In the genomic region with DNA sequence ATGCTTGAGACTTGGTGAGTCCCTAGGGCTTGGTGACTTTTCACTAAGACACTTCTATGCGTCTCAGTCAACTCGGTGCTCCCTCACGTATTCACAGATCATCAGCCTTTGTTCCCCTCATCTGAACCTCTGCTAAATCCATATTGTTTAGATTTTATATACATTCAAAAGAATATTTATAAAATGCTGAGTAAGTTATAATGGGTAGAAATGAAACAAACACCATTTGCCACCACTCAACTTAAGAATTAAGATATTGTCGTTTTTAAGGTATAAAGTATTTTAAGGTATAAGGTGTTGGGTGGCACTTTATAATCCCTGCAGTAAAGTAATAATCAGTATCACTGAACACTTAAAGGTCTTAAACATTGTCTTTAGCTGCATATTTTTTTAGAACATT, we compare ENCODE assay signal across 19 cellular contexts.
DNase-seq lines count a peak whose midpoint lies in the region; ATAC-seq, FAIRE-seq and TF ChIP-seq lines count a peak whose summit lies in the region.
"Had no signal": no experiment of that assay in that cellular context is flagged by ENCODE, and none has a peak within 500 bp of the region (broad histone marks: within the 10 kb centered on the region; RNA-seq: fewer than 3 reads in every experiment).

No MANE protein-coding gene starts in this region.

- no peaks in the 10 kb centered on the region for H3K9me3 Mint-ChIP-seq in endodermal cell
- H3K9me3 Mint-ChIP-seq: CD4-positive, CD25-positive, alpha-beta regulatory T cell; CD8-positive, alpha-beta T cell; H9 had no signal

- no peaks in the 10 kb centered on the region for H3K4me1 ChIP-seq in A549
- no peaks in the 10 kb centered on the region for H3K4me1 ChIP-seq in IMR-90 (ENCODE audit: control insufficient read depth, insufficient read depth, low read length)
- no peaks in the 10 kb centered on the region for H3K4me1 ChIP-seq in endodermal cell (ENCODE audit: control insufficient read depth, insufficient read depth, low read length)
- H3K4me1 ChIP-seq: BLaER1, Caco-2 had no signal

- no peak overlapping the region for H3K27ac ChIP-seq in A549
- no peak overlapping the region for H3K27ac ChIP-seq in IMR-90 (ENCODE audit: insufficient read depth, low read length)
- no peak overlapping the region for H3K27ac ChIP-seq in endodermal cell (ENCODE audit: low read depth, low read length)
- no peak overlapping the region for H3K27ac ChIP-seq in dorsolateral prefrontal cortex
- H3K27ac ChIP-seq: BLaER1, C4-2B, GM23248 had no signal

- no peaks in the 10 kb centered on the region for H3K27me3 ChIP-seq in IMR-90 (ENCODE audit: control insufficient read depth, insufficient read depth, low read length)
- H3K27me3 ChIP-seq in endodermal cell (ENCODE audit: control insufficient read depth, insufficient read depth, low read length, poor library complexity, severe bottlenecking), result no peaks in the 10 kb centered on the region
- no peaks in the 10 kb centered on the region for H3K27me3 ChIP-seq in dorsolateral prefrontal cortex
- H3K27me3 ChIP-seq: BLaER1 had no signal

- intact Hi-C loops in IMR-90 (cut with micrococcal nuclease), result no loop called here
- intact Hi-C loops in dorsolateral prefrontal cortex (cut with DNase I), result no loop called here

- H2AK5ac ChIP-seq in IMR-90 (ENCODE audit: low read depth, low read length), result no peak overlapping the region

- H3K4me3 Mint-ChIP-seq in endodermal cell, result no peak overlapping the region
- H3K4me3 Mint-ChIP-seq: B cell; CD4-positive, CD25-positive, alpha-beta regulatory T cell; CD8-positive, alpha-beta T cell; H9 had no signal

- no peak overlapping the region for H3K4ac ChIP-seq in IMR-90 (ENCODE audit: low read depth, low read length)

- H4K91ac ChIP-seq in IMR-90 (ENCODE audit: insufficient read depth, low read depth, low read length), result no peak overlapping the region

- dilution Hi-C loops in IMR-90 (cut with HindIII; ENCODE audit: low sequenced_read_pairs, unreplicated experiment), result no loop called here

- TF ChIP-seq CTCF in A549 (IDR thresholded peaks at IDR 0.05) (no peak), IMR-90 (conservative IDR thresholded peaks at IDR 0.05; ENCODE audit: low read depth, low read length) (no peak), endodermal cell (conservative IDR thresholded peaks at IDR 0.05) (no peak), dorsolateral prefrontal cortex (IDR thresholded peaks at IDR 0.05 in 54 of 56, conservative IDR thresholded peaks at IDR 0.05 in 2 of 56; ENCODE audit: low read depth in 1 of 56, partially characterized antibody in 56 of 56) (no peak)

- H3K9me1 ChIP-seq in IMR-90 (ENCODE audit: insufficient read depth, low read length), result peaks cover 4% of the 10 kb centered on the region

- H3K36me3 Mint-ChIP-seq in endodermal cell (ENCODE audit: low read depth), result peaks cover 19% of the 10 kb centered on the region

- H2BK5ac ChIP-seq in IMR-90 (ENCODE audit: low read depth, low read length, poor library complexity, severe bottlenecking), result no peak overlapping the region

- 91% methylated on average over 4 of the region's 4 CpGs for WGBS in A549 (ENCODE audit: missing lambda C conversion rate)
- WGBS in IMR-90 (ENCODE audit: extremely low coverage in 2 of 2, insufficient read length in 1 of 2), 2 experiments, result no CpG with 5 or more reads among the region's 4 CpGs
- 97% methylated on average over 4 of the region's 4 CpGs; no CpG with 5 or more reads in 1 of the 2 experiments for WGBS in endodermal cell (ENCODE audit: insufficient coverage in 1 of 2, insufficient read length in 1 of 2), 2 experiments

- peak overlapping the region; percentile 14 for H3K27ac Mint-ChIP-seq in endodermal cell
- H3K27ac Mint-ChIP-seq: B cell; CD8-positive, alpha-beta T cell had no signal

- H3K4me2 ChIP-seq in A549, result no peak overlapping the region
- no peak overlapping the region for H3K4me2 ChIP-seq in IMR-90 (ENCODE audit: low read depth, low read length)
- H3K4me2 ChIP-seq: BLaER1 had no signal

- no peak overlapping the region for H3K56ac ChIP-seq in IMR-90 (ENCODE audit: extremely low read depth, insufficient read depth, low read length)

- no peaks in the 10 kb centered on the region for H3K79me1 ChIP-seq in IMR-90 (ENCODE audit: low read depth in 1 of 2, low read length in 2 of 2)

- H3K27me3 Mint-ChIP-seq in endodermal cell (ENCODE audit: insufficient read depth), result no peaks in the 10 kb centered on the region
- H3K27me3 Mint-ChIP-seq: B cell; CD4-positive, CD25-positive, alpha-beta regulatory T cell had no signal

- TF ChIP-seq POLR2A in A549 (IDR thresholded peaks at IDR 0.05; ENCODE audit: low read length) (no peak), IMR-90 (IDR thresholded peaks at IDR 0.05; ENCODE audit: low read depth, low read length) (no peak)

- H3K4me3 ChIP-seq in A549 (no peak overlapping the region), IMR-90 (ENCODE audit: insufficient read depth, low read depth, low read length) (no peak overlapping the region), endodermal cell (ENCODE audit: low read length) (no peak overlapping the region), dorsolateral prefrontal cortex (no peak overlapping the region)
- H3K4me3 ChIP-seq: BLaER1, GM23248 had no signal

- H3K4me1 Mint-ChIP-seq in endodermal cell, result no peaks in the 10 kb centered on the region
- H3K4me1 Mint-ChIP-seq: CD4-positive, CD25-positive, alpha-beta regulatory T cell; H9 had no signal

- CTCF ChIA-PET in A549 (lab: Yijun Ruan, JAX) (interaction anchor here (0.9 to 2.3 kb wide), 2 partner anchors 216 to 222 kb away, joined by 3 to 5 read pairs; a partner anchor contains a TSS), IMR-90 (lab: Yijun Ruan, JAX) (interaction anchor here (0.8 kb wide), 1 partner anchor 16 kb away, joined by 3 read pairs; no protein-coding TSS in a partner anchor)

- no peak for DNase-seq in A549 (ENCODE audit: low read depth in 1 of 2, low spot score in 1 of 2)
- no peak for DNase-seq in IMR-90
- DNase-seq in endodermal cell, result no peak
- no peak for DNase-seq in GOT3 (lab: John Stamatoyannopoulos, UW)
- DNase-seq in NCI-H1092 treated with DMSO at 0.1 percent for 48 hours (lab: John Stamatoyannopoulos, UW), result no peak
- no peak for DNase-seq in dorsolateral prefrontal cortex
- DNase-seq: Caco-2; CD4-positive, CD25-positive, alpha-beta regulatory T cell; CD8-positive, alpha-beta T cell; DMS153; DND-41; GM23248; H9 had no signal

- H3K9ac ChIP-seq in IMR-90 (ENCODE audit: low read depth, low read length) (no peak overlapping the region), endodermal cell (ENCODE audit: extremely low read depth, low read length, poor library complexity, severe bottlenecking) (no peak overlapping the region)
- H3K9ac ChIP-seq: BLaER1, GM23248 had no signal

- no peak overlapping the region for H2BK20ac ChIP-seq in IMR-90 (ENCODE audit: low read depth, low read length)

- no peak overlapping the region for H2BK120ac ChIP-seq in IMR-90 (ENCODE audit: low read depth, low read length)

- no peak for ATAC-seq in A549
- no peak for ATAC-seq in IMR-90 (ENCODE audit: low read depth)
- ATAC-seq: CD8-positive, alpha-beta T cell; HCT116 had no signal

- no peak overlapping the region for H4K8ac ChIP-seq in IMR-90 (ENCODE audit: low read depth in 2 of 2, low read length in 2 of 2)

- POLR2A ChIA-PET in A549 (lab: Yijun Ruan, JAX) (no interaction called here), IMR-90 (lab: Charles Lee; ENCODE audit: unreplicated experiment) (no interaction called here)

- no peak for TF ChIP-seq EP300 in A549 (IDR thresholded peaks at IDR 0.05)

- no peak for TF ChIP-seq RAD21 in A549 (conservative IDR thresholded peaks at IDR 0.05 in 1 of 2, IDR thresholded peaks at IDR 0.05 in 1 of 2)
- no peak for TF ChIP-seq RAD21 in IMR-90 (IDR thresholded peaks at IDR 0.05; ENCODE audit: low read length)

- peaks cover 3% of the 10 kb centered on the region for H3K36me3 ChIP-seq in IMR-90 (ENCODE audit: control insufficient read depth, insufficient read depth, low read length)
- H3K36me3 ChIP-seq in endodermal cell (ENCODE audit: control insufficient read depth, insufficient read depth, low read length), result peaks cover 39% of the 10 kb centered on the region

- H2AFZ ChIP-seq in IMR-90 (replicated peaks; ENCODE audit: low read length, poor library complexity), result no peak overlapping the region
- H2AFZ ChIP-seq: GM23248 had no signal

- in situ Hi-C loops in IMR-90 (cut with MboI; ENCODE audit: low sequenced_read_pairs), result no loop called here

- no peak overlapping the region for H4K5ac ChIP-seq in IMR-90 (ENCODE audit: low read depth, low read length)

- H3K23ac ChIP-seq in IMR-90 (ENCODE audit: low read depth, low read length), result no peak overlapping the region

- no peak overlapping the region for H3K18ac ChIP-seq in IMR-90 (ENCODE audit: low read depth, low read length)

- H2AK9ac ChIP-seq in IMR-90 (replicated peaks; ENCODE audit: low read depth, low read length, poor library complexity), result no peak overlapping the region

- H3K9me3 ChIP-seq in A549, result no peaks in the 10 kb centered on the region
- no peaks in the 10 kb centered on the region for H3K9me3 ChIP-seq in IMR-90 (ENCODE audit: control insufficient read depth, insufficient read depth, low read length)
- no peaks in the 10 kb centered on the region for H3K9me3 ChIP-seq in endodermal cell (ENCODE audit: control insufficient read depth, low read length)
- H3K9me3 ChIP-seq: BLaER1, Caco-2 had no signal

- BruUV-seq in IMR-90 (replicated peaks; lab: Mats Ljungman, UMichigan), result no TSS peak

- H2BK15ac ChIP-seq in IMR-90 (ENCODE audit: low read depth, low read length), result no peak overlapping the region

- no peak overlapping the region for H3K14ac ChIP-seq in IMR-90 (replicated peaks; ENCODE audit: low read depth, low read length)

- H4K20me1 ChIP-seq in IMR-90 (ENCODE audit: insufficient read depth, low read length), result no peaks in the 10 kb centered on the region
- H4K20me1 ChIP-seq: BLaER1 had no signal

- no peak for FAIRE-seq in A549 (lab: Jason Lieb, UNC)
- FAIRE-seq: G401.6, GM12892 had no signal

TF ChIP-seq in A549, 52 proteins besides CTCF, POLR2A, EP300 and RAD21:
- TF ChIP-seq HEYL (CRISPR knock-in tag; IDR thresholded peaks at IDR 0.05), result no peak
- TF ChIP-seq KDM1A (IDR thresholded peaks at IDR 0.05; ENCODE audit: low read depth), result no peak
- peak; percentile 70 for TF ChIP-seq MAFK (IDR thresholded peaks at IDR 0.05; ENCODE audit: partially characterized antibody)
- no peak for TF ChIP-seq HOXB13 (CRISPR knock-in tag; IDR thresholded peaks at IDR 0.05; ENCODE audit: low read depth)

TF ChIP-seq in IMR-90, 13 proteins besides CTCF, POLR2A, EP300 and RAD21:
- TF ChIP-seq, protein P1, sequence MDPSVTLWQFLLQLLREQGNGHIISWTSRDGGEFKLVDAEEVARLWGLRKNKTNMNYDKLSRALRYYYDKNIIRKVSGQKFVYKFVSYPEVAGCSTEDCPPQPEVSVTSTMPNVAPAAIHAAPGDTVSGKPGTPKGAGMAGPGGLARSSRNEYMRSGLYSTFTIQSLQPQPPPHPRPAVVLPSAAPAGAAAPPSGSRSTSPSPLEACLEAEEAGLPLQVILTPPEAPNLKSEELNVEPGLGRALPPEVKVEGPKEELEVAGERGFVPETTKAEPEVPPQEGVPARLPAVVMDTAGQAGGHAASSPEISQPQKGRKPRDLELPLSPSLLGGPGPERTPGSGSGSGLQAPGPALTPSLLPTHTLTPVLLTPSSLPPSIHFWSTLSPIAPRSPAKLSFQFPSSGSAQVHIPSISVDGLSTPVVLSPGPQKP (IDR thresholded peaks at IDR 0.05; ENCODE audit: borderline replicate concordance, low read depth, low read length), result no peak
- TF ChIP-seq SMC3 (IDR thresholded peaks at IDR 0.05; ENCODE audit: low read depth, low read length), result no peak
- peak; percentile 80 for TF ChIP-seq MAFK (IDR thresholded peaks at IDR 0.05; ENCODE audit: low read depth, low read length)
